In genomic region chr14:104656014-104656714, GRCh38 we compare ENCODE assay signal across 12 cellular contexts. TPM values are rescaled to one million over a fixed set of nuclear protein-coding genes. Genes with fewer than 3 reads are reported as not detected.
A peak's percentile ranks its signal among the peaks of the same experiment; 100 is the strongest.
DNase-seq lines count a peak whose midpoint lies in the region; ATAC-seq and TF ChIP-seq lines count a peak whose summit lies in the region.
"Had no signal": no experiment of that assay in that cellular context is flagged by ENCODE, and none has a peak within 500 bp of the region (broad histone marks: within the 10 kb centered on the region; RNA-seq: fewer than 3 reads in every experiment).

No MANE protein-coding gene starts in this region.

- H3K36me3 ChIP-seq in right atrium auricular region (no peaks in the 10 kb centered on the region), SJCRH30 (no peaks in the 10 kb centered on the region), tibial nerve (no peaks in the 10 kb centered on the region)
- H3K36me3 ChIP-seq: lower lobe of right lung, neutrophil had no signal

- no peak for ATAC-seq in Right ventricle myocardium superior (ENCODE audit: poor library complexity)
- ATAC-seq: activated naive CD4-positive, alpha-beta T cell treated with anti-CD3 and anti-CD28 coated beads, Interleukin-2, amount 50 U/mL, for 72 hours had no signal

- WGBS in tibial nerve, 2 donors: 55 to 56% methylated on average over 29 of the region's 29 CpGs

- TF ChIP-seq EP300 in tibial nerve (IDR thresholded peaks at IDR 0.05): no peak

- H3K9me3 ChIP-seq in right atrium auricular region: peaks cover 0 to 4% of the 10 kb centered on the region in 2 donors
- peaks cover 13% of the 10 kb centered on the region for H3K9me3 ChIP-seq in SJCRH30 (replicated peaks)
- H3K9me3 ChIP-seq in tibial nerve: peaks cover 0 to 3% (median 0%) of the 10 kb centered on the region in 4 donors
- H3K9me3 ChIP-seq: lower lobe of right lung, neutrophil had no signal

- DNase-seq in Right ventricle myocardium superior: peak; percentile 42
- no peak for DNase-seq in right atrium auricular region (ENCODE audit: low spot score)
- peak; percentile 63 for DNase-seq in SJCRH30
- DNase-seq in hepatic stellate cell (ENCODE audit: low spot score): peak; percentile 86
- no peak for DNase-seq in tibial nerve (ENCODE audit: low spot score in 2 of 2)
- no peak for DNase-seq in activated CD4-positive, alpha-beta T cell treated with anti-CD3 and anti-CD28 coated beads, Interleukin-2, amount 50 U/mL, for 1 hour
- no peak for DNase-seq in activated effector memory CD4-positive, alpha-beta T cell treated with anti-CD3 and anti-CD28 coated beads, Interleukin-2, amount 50 U/mL, for 16 hours
- no peak for DNase-seq in activated CD4-positive, alpha-beta T cell treated with anti-CD3 and anti-CD28 coated beads, Interleukin-2, amount 50 U/mL, for 48 hours
- DNase-seq: lower lobe of right lung had no signal

- intact Hi-C loops in Right ventricle myocardium superior (cut with DNase I): no loop called here

- TF ChIP-seq POLR2A in tibial nerve (IDR thresholded peaks at IDR 0.05): no peak

- TF ChIP-seq CTCF in right atrium auricular region (IDR thresholded peaks at IDR 0.05): no peak
- TF ChIP-seq CTCF in tibial nerve (IDR thresholded peaks at IDR 0.05): no peak

- H3K4me1 ChIP-seq in right atrium auricular region (peaks cover 0 to 13% of the 10 kb centered on the region in 2 donors), SJCRH30 (peaks cover 19% of the 10 kb centered on the region; the same call in 1 of the 2 replicates), tibial nerve (peaks cover 0 to 24% (median 11%) of the 10 kb centered on the region in 4 donors)

- H3K4me3 ChIP-seq in right atrium auricular region: no peak overlapping the region
- H3K4me3 ChIP-seq in SJCRH30: no peak overlapping the region
- H3K4me3 ChIP-seq in tibial nerve: no peak overlapping the region
- H3K4me3 ChIP-seq: lower lobe of right lung had no signal

- H3K27me3 ChIP-seq in right atrium auricular region (no peaks in the 10 kb centered on the region), SJCRH30 (0 out of 2 replicates have a peak, but pooled peaks cover 5% of the 10 kb centered on the region), tibial nerve (peaks cover 0 to 13% of the 10 kb centered on the region in 2 donors)

- H3K27ac ChIP-seq in right atrium auricular region (no peak overlapping the region), SJCRH30 (no peak overlapping the region), tibial nerve (peak overlapping the region in 3 of 4 donors; percentile 3 to 46 (median 31))
- H3K27ac ChIP-seq: lower lobe of right lung, neutrophil had no signal

RNA-seq across cellular contexts. Expression of gene INF2, which starts 33.3 kb away (rescaled TPM):
- total RNA-seq in Right ventricle myocardium superior (28.3 TPM), right atrium auricular region (10 to 100 TPM; 21.9 to 43.5 TPM), tibial nerve (100 to 1,000 TPM; 217 to 256 (median 239) TPM)
- 36.9 and 38.3 TPM in 2 replicates for total RNA-seq in SJCRH30 (2014; rRNA removed; shearing (Covaris generic))

RNA-seq across cellular contexts. Expression of gene TMEM179, which starts 51.6 kb away (rescaled TPM):
- total RNA-seq in Right ventricle myocardium superior (not detected), right atrium auricular region (1 to 10 TPM in 1 of 2 donors, under 1 TPM in 1; 0.52 to 2.2 TPM), tibial nerve (under 1 TPM in 3 of 4 donors, not detected in 1; 0.66 to 0.84 (median 0.78) TPM)
- not detected in 2 replicates for total RNA-seq in SJCRH30 (2014; rRNA removed; shearing (Covaris generic))
- total RNA-seq: activated CD8-positive, alpha-beta memory T cell treated with anti-CD3 and anti-CD28 coated beads for 36 hours; lower lobe of right lung had no signal

Comparison
In these comparisons a context has a peak if more than half of its experiments do, and no peak if none do; other contexts are left out.
1. DNase-seq: peak in Right ventricle myocardium superior (single experiment), SJCRH30 (2 of 2) and hepatic stellate cell (single experiment); none in right atrium auricular region (single experiment), tibial nerve (0 of 2), activated CD4-positive, alpha-beta T cell treated with anti-CD3 and anti-CD28 coated beads, Interleukin-2, amount 50 U/mL, for 1 hour (single experiment), activated effector memory CD4-positive, alpha-beta T cell treated with anti-CD3 and anti-CD28 coated beads, Interleukin-2, amount 50 U/mL, for 16 hours (single experiment) and activated CD4-positive, alpha-beta T cell treated with anti-CD3 and anti-CD28 coated beads, Interleukin-2, amount 50 U/mL, for 48 hours (0 of 2).
2. H3K27ac ChIP-seq: peak in tibial nerve (3 of 4); none in right atrium auricular region (0 of 2) and SJCRH30 (single experiment).